14 cellular contexts compared by ENCODE assay signal in the genomic region with DNA sequence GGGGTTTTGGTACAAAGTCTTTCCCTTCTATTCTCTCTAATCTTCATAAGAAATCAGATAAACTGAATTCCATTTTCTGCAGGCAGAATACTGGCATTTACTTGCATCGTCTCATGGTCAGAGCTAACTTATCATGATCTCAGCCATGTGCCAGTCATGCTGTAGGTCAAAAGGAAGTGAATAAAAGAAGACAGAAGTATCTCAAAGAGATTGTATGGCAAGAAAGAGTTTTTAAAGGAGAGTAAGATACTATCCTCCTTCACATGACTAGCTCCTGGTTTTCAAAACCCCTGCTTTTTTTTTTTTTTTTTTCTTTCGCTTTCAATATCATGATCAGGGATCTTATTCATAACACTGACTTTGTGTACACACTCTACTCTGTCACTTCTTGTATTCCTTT.
"Had no signal": no experiment of that assay in that cellular context is flagged by ENCODE, and none has a peak within 500 bp of the region (broad histone marks: within the 10 kb centered on the region; RNA-seq: fewer than 3 reads in every experiment).

No MANE protein-coding gene starts in this region.

- DNase-seq: activated CD4-positive, alpha-beta T cell treated with anti-CD3 and anti-CD28 coated beads, Interleukin-2, amount 10 ng/mL, durations not matched to agents 7 days and 5 days; activated CD8-positive, alpha-beta memory T cell treated with anti-CD3 and anti-CD28 coated beads for 24 hours; activated naive CD4-positive, alpha-beta T cell treated with anti-CD3 and anti-CD28 coated beads, Interleukin-2, amount 50 U/mL, for 16 hours; amniotic stem cell; body of pancreas; endodermal cell; small intestine; T-helper 17 cell had no signal

- H3K36me3 Mint-ChIP-seq: stimulated activated effector memory CD8-positive, alpha-beta T cell treated with anti-CD3 and anti-CD28 coated beads, Interleukin-12 subunit alpha, Interleukin-12 subunit beta, amount 100 ng/mL, for 72 hours; WTC11 had no signal

- ATAC-seq: activated T-helper 17 cell treated with anti-CD3 and anti-CD28 coated beads, Interleukin-2, amount 50 U/mL, for 72 hours; body of pancreas; stimulated activated effector memory CD8-positive, alpha-beta T cell treated with anti-CD3 and anti-CD28 coated beads, Interleukin-12 subunit alpha, Interleukin-12 subunit beta, amount 100 ng/mL, for 72 hours; T-helper 17 cell; WTC11 had no signal

- H3K4me3 ChIP-seq: body of pancreas had no signal

- H3K36me3 ChIP-seq: tibial nerve had no signal

- H3K27ac Mint-ChIP-seq: activated CD4-positive, alpha-beta T cell treated with anti-CD3 and anti-CD28 coated beads, Interleukin-2, amount 10 ng/mL, durations not matched to agents 7 days and 5 days; activated T-helper 17 cell treated with anti-CD3 and anti-CD28 coated beads, Interleukin-2, amount 50 U/mL, for 72 hours; dendritic cell treated with granulocyte-macrophage colony-stimulating factor and Interleukin-4, amounts not matched to agents 40 ng/mL and 50 ng/mL, for 4 days; endodermal cell; stimulated activated effector memory CD8-positive, alpha-beta T cell treated with anti-CD3 and anti-CD28 coated beads, Interleukin-12 subunit alpha, Interleukin-12 subunit beta, amount 100 ng/mL, for 72 hours; T-helper 17 cell; WTC11 had no signal

- H3K4me1 ChIP-seq: body of pancreas had no signal

- H3K27me3 Mint-ChIP-seq: activated CD4-positive, alpha-beta T cell treated with anti-CD3 and anti-CD28 coated beads, Interleukin-2, amount 10 ng/mL, durations not matched to agents 7 days and 5 days; dendritic cell treated with granulocyte-macrophage colony-stimulating factor and Interleukin-4, amounts not matched to agents 40 ng/mL and 50 ng/mL, for 4 days; T-helper 17 cell had no signal

- H3K9me3 ChIP-seq: body of pancreas had no signal

- H3K9me3 Mint-ChIP-seq: activated CD4-positive, alpha-beta T cell treated with anti-CD3 and anti-CD28 coated beads, Interleukin-2, amount 10 ng/mL, durations not matched to agents 7 days and 5 days; activated T-helper 17 cell treated with anti-CD3 and anti-CD28 coated beads, Interleukin-2, amount 50 U/mL, for 72 hours; dendritic cell treated with granulocyte-macrophage colony-stimulating factor and Interleukin-4, amounts not matched to agents 40 ng/mL and 50 ng/mL, for 4 days; endodermal cell; neural crest cell had no signal

- H3K27me3 ChIP-seq: body of pancreas, tibial nerve had no signal

- H3K4me3 Mint-ChIP-seq: activated CD4-positive, alpha-beta T cell treated with anti-CD3 and anti-CD28 coated beads, Interleukin-2, amount 10 ng/mL, durations not matched to agents 7 days and 5 days; activated T-helper 17 cell treated with anti-CD3 and anti-CD28 coated beads, Interleukin-2, amount 50 U/mL, for 72 hours; dendritic cell treated with granulocyte-macrophage colony-stimulating factor and Interleukin-4, amounts not matched to agents 40 ng/mL and 50 ng/mL, for 4 days; endodermal cell; neural crest cell; stimulated activated effector memory CD8-positive, alpha-beta T cell treated with anti-CD3 and anti-CD28 coated beads, Interleukin-12 subunit alpha, Interleukin-12 subunit beta, amount 100 ng/mL, for 72 hours; T-helper 17 cell; WTC11 had no signal

- H3K4me1 Mint-ChIP-seq: activated CD4-positive, alpha-beta T cell treated with anti-CD3 and anti-CD28 coated beads, Interleukin-2, amount 10 ng/mL, durations not matched to agents 7 days and 5 days; activated T-helper 17 cell treated with anti-CD3 and anti-CD28 coated beads, Interleukin-2, amount 50 U/mL, for 72 hours; stimulated activated effector memory CD8-positive, alpha-beta T cell treated with anti-CD3 and anti-CD28 coated beads, Interleukin-12 subunit alpha, Interleukin-12 subunit beta, amount 100 ng/mL, for 72 hours; T-helper 17 cell had no signal

- H3K27ac ChIP-seq: body of pancreas had no signal
